ENCODE assay signal across 10 cellular contexts in genomic region chr7:130939285-130940095, GRCh38.
A peak's percentile ranks its signal among the peaks of the same experiment; 100 is the strongest.
DNase-seq lines count a peak whose midpoint lies in the region; ATAC-seq and TF ChIP-seq lines count a peak whose summit lies in the region.
"Had no signal": no experiment of that assay in that cellular context is flagged by ENCODE, and none has a peak within 500 bp of the region (broad histone marks: within the 10 kb centered on the region; RNA-seq: fewer than 3 reads in every experiment).

No MANE protein-coding gene starts in this region.

- no peaks in the 10 kb centered on the region for H3K36me3 Mint-ChIP-seq in brain

- no peak overlapping the region for H2AFZ ChIP-seq in ACC112 (ENCODE audit: low read length, unreplicated experiment)

- no peaks in the 10 kb centered on the region for H3K9me3 ChIP-seq in mucosa of rectum (ENCODE audit: control insufficient read depth in 2 of 2, low read length in 2 of 2)
- no peaks in the 10 kb centered on the region for H3K9me3 ChIP-seq in esophagus muscularis mucosa

- peak; percentile 49 for DNase-seq in LHCN-M2 (ENCODE audit: low read depth)
- DNase-seq in esophagus muscularis mucosa (ENCODE audit: extremely low spot score): no peak
- no peak for DNase-seq in GM13977 (ENCODE audit: low spot score)
- no peak for DNase-seq in SKM-1 (lab: John Stamatoyannopoulos, UW; ENCODE audit: unreplicated experiment)
- DNase-seq: cortex of kidney; stimulated activated naive CD4-positive, alpha-beta T cell had no signal

- H3K27me3 ChIP-seq in ACC112 (ENCODE audit: insufficient read depth, low read length) (no peaks in the 10 kb centered on the region), mucosa of rectum (ENCODE audit: control insufficient read depth in 2 of 2, insufficient read depth in 2 of 2, low read length in 2 of 2) (no peaks in the 10 kb centered on the region), esophagus muscularis mucosa (no peaks in the 10 kb centered on the region)

- no peaks in the 10 kb centered on the region for H3K9me3 Mint-ChIP-seq in brain

- TF ChIP-seq CTCF in brain (conservative IDR thresholded peaks at IDR 0.05) (no peak), esophagus muscularis mucosa (IDR thresholded peaks at IDR 0.05) (no peak), GM13977 (IDR thresholded peaks at IDR 0.05; ENCODE audit: extremely low read depth, insufficient read depth, missing control alignments) (no peak)

- peak overlapping the region; percentile 54 to 82 for H3K9ac ChIP-seq in mucosa of rectum (ENCODE audit: low read depth in 1 of 2, low read length in 2 of 2)

- TF ChIP-seq EP300 in esophagus muscularis mucosa (IDR thresholded peaks at IDR 0.05): no peak

- in situ Hi-C loops in GM13977 (cut with MboI; ENCODE audit: low pct_unique_long_range_greater_than_20kb, low sequenced_read_pairs, unreplicated experiment): no loop called here

- H3K27ac ChIP-seq in ACC112 (ENCODE audit: low read depth, low read length): peak overlapping the region; percentile 97
- H3K27ac ChIP-seq in mucosa of rectum (ENCODE audit: low read depth in 2 of 2, low read length in 2 of 2): peak overlapping the region; percentile 33 to 93
- no peak overlapping the region for H3K27ac ChIP-seq in esophagus muscularis mucosa (replicated peaks in 1 of 4)

- H3K27me3 Mint-ChIP-seq in brain: no peaks in the 10 kb centered on the region

- peaks cover 47% of the 10 kb centered on the region for H3K4me1 Mint-ChIP-seq in brain

- H3K4me1 ChIP-seq in ACC112 (ENCODE audit: control insufficient read depth, insufficient read depth, low read length, unreplicated experiment): peaks cover 48% of the 10 kb centered on the region
- H3K4me1 ChIP-seq in mucosa of rectum (ENCODE audit: control insufficient read depth in 2 of 2, insufficient read depth in 2 of 2, low read length in 2 of 2): peaks cover 11 to 29% of the 10 kb centered on the region in 2 donors
- H3K4me1 ChIP-seq in esophagus muscularis mucosa: peaks cover 31 to 72% (median 63%) of the 10 kb centered on the region in 4 donors

- H3K4me3 Mint-ChIP-seq in brain: peak overlapping the region in 1 of 5 experiments; percentile 62

- peaks cover 97% of the 10 kb centered on the region for H3K79me2 ChIP-seq in ACC112 (ENCODE audit: control insufficient read depth, insufficient read depth, low read length, unreplicated experiment)

- H3K27ac Mint-ChIP-seq in brain: peak overlapping the region in 3 of 5 experiments; percentile 16 to 51 (median 37)

- no peak for ATAC-seq in HG03521 (IDR thresholded peaks at IDR 0.05; ENCODE audit: unreplicated experiment)

- intact Hi-C loops in esophagus muscularis mucosa (cut with DNase I): no loop called here

- H3K4me3 ChIP-seq in ACC112 (ENCODE audit: low read depth, low read length) (peak overlapping the region; percentile 57), mucosa of rectum (ENCODE audit: low read length in 2 of 2) (peak overlapping the region; percentile 75 to 83), esophagus muscularis mucosa (no peak overlapping the region)

- WGBS in esophagus muscularis mucosa: 71% methylated on average over 3 of the region's 3 CpGs

- no peak for TF ChIP-seq POLR2A in esophagus muscularis mucosa (IDR thresholded peaks at IDR 0.05; ENCODE audit: low read depth)

- H3K36me3 ChIP-seq in ACC112 (ENCODE audit: insufficient read depth, low read length) (peaks cover 16% of the 10 kb centered on the region), mucosa of rectum (ENCODE audit: control insufficient read depth in 2 of 2, insufficient read depth in 2 of 2, low read length in 2 of 2) (peaks cover 0 to 5% of the 10 kb centered on the region in 2 donors), esophagus muscularis mucosa (peaks cover 0 to 18% (median 9%) of the 10 kb centered on the region in 4 donors)

Comparison
In these comparisons a context has a peak if more than half of its experiments do, and no peak if none do; other contexts are left out.
1. H3K27ac ChIP-seq: peak in ACC112 (single experiment) and mucosa of rectum (2 of 2); none in esophagus muscularis mucosa (0 of 4).
2. H3K4me3 ChIP-seq: peak in ACC112 (single experiment) and mucosa of rectum (2 of 2); none in esophagus muscularis mucosa (0 of 4).